In genomic region chr3:114850913-114851312, GRCh38 we compare ENCODE assay signal across 19 cellular contexts.
DNase-seq lines count a peak whose midpoint lies in the region; ATAC-seq lines count a peak whose summit lies in the region.
"Had no signal": no experiment of that assay in that cellular context is flagged by ENCODE, and none has a peak within 500 bp of the region (broad histone marks: within the 10 kb centered on the region; RNA-seq: fewer than 3 reads in every experiment).

No MANE protein-coding gene starts in this region.

- H3K27ac ChIP-seq in caudate nucleus (ENCODE audit: low read depth, low read length) (peak overlapping the region; percentile 42), layer of hippocampus (ENCODE audit: low read depth, low read length) (peak overlapping the region; percentile 49)
- H3K27ac ChIP-seq: VCaP had no signal

- no peaks in the 10 kb centered on the region for H3K27me3 ChIP-seq in layer of hippocampus (ENCODE audit: control insufficient read depth, insufficient read depth, low read length)
- H3K27me3 ChIP-seq: MG63 had no signal

- DNase-seq in Caki2 (ENCODE audit: low read depth): peak; percentile 16
- DNase-seq in M059J (ENCODE audit: low read depth): peak; percentile 10
- no peak for DNase-seq in caudate nucleus (lab: John Stamatoyannopoulos, UW)
- no peak for DNase-seq in SIG-M5 (lab: John Stamatoyannopoulos, UW)
- DNase-seq: activated CD4-positive, alpha-beta T cell treated with anti-CD3 and anti-CD28 coated beads, Interleukin-2, amount 50 U/mL, for 4 hours; activated gamma-delta T cell treated with Interleukin-2 at 50 U/mL for 16 hours; CD4-positive, alpha-beta T cell; left colon; MG63; NCI-H1694 treated with DMSO at 0.1 percent for 48 hours; NCI-H774; OCI-M1 had no signal

- in situ Hi-C loops in Caki2 (cut with HindIII; ENCODE audit: low pct_unique_long_range_greater_than_20kb, low sequenced_read_pairs): no loop called here

- no peak for ATAC-seq in GM18909 (IDR thresholded peaks at IDR 0.05; ENCODE audit: poor library complexity, unreplicated experiment)
- ATAC-seq in HG03565 (IDR thresholded peaks at IDR 0.05; ENCODE audit: unreplicated experiment): no peak
- ATAC-seq in GM21367 (IDR thresholded peaks at IDR 0.05; ENCODE audit: unreplicated experiment): no peak
- ATAC-seq: left colon; natural killer cell treated with Interleukin-12 subunit alpha and Interleukin-12 subunit beta and Interleukin-15 and Interleukin-18, amount 100 ng/mL, for 72 hours; stimulated activated effector memory CD8-positive, alpha-beta T cell treated with anti-CD3 and anti-CD28 coated beads, Interleukin-12 subunit alpha, Interleukin-12 subunit beta, amount 100 ng/mL, for 72 hours had no signal

Comparison
In these comparisons a context has a peak if more than half of its experiments do, and no peak if none do; other contexts are left out.
1. DNase-seq: peak in Caki2 (single experiment) and M059J (single experiment); none in caudate nucleus (0 of 61) and SIG-M5 (single experiment).